In the genomic region with DNA sequence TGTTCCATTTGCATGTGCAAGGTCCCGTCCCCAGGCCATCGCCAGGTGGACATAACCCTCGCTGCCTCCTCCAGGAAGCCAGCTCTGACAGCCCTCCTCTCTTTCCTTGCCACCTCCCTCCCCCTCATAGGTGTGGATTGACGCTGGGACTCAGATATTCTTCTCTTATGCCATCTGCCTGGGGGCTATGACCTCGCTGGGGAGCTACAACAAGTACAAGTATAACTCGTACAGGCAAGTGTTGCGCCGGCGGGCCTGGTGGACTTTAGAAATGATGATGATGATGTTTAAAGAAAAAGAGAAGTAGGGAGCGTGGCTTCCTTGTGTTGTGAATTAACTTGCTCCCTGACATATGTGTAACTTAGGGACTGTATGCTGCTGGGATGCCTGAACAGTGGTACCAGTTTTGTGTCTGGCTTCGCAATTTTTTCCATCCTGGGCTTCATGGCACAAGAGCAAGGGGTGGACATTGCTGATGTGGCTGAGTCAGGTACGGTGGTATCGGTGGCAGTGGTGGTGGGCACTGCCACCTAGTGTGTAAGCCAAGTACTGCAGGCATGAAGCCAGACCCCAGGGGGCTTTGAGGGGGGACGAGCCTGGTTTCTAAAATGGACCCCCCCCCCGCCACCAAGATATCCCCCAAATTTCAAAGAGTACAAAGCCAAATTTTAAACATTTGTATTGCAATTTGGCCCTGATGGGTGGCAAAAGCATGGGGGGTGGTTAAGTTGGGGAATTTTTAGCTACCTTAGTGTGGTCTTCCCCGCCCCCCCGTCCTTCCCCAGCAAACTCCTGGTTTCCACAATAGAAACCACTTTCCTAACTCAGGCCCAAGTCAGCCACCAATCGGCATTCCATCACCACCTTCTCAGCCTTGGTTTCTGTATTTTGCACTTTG, we compare ENCODE assay signal across 8 cellular contexts.
A peak's percentile ranks its signal among the peaks of the same experiment; 100 is the strongest.
DNase-seq lines count a peak whose midpoint lies in the region; ATAC-seq, FAIRE-seq and TF ChIP-seq lines count a peak whose summit lies in the region.

No MANE protein-coding gene starts in this region.

- CTCF ChIA-PET in A549 (lab: Yijun Ruan, JAX): interaction anchor here (0.7 to 4.5 kb wide), 84 partner anchors 8 to 1207 kb away, joined by 3 to 101 read pairs (median 4); a partner anchor contains a TSS

- WGBS in A549 (ENCODE audit: missing lambda C conversion rate): 71% methylated on average over 18 of the region's 18 CpGs
- WGBS in adrenal gland, 4 donors: 68 to 75% (median 69%) methylated on average over 17 to 18 of the region's 18 CpGs
- WGBS in spleen, 5 donors: 60 to 72% (median 65%) methylated on average over 18 of the region's 18 CpGs

- H3K27ac ChIP-seq in A549 (no peak overlapping the region), adrenal gland (peak overlapping the region in 1 of 5 donors; percentile 12), right atrium auricular region (no peak overlapping the region), spleen (peak overlapping the region in 2 of 8 donors; percentile 8 to 43)

- TF ChIP-seq CTCF in A549 (IDR thresholded peaks at IDR 0.05) (peak; percentile 74), adrenal gland (IDR thresholded peaks at IDR 0.05) (peak; percentile 81 to 94 (median 88)), right atrium auricular region (IDR thresholded peaks at IDR 0.05) (peak; percentile 88 to 90), spleen (IDR thresholded peaks at IDR 0.05 in 8 of 11, conservative IDR thresholded peaks at IDR 0.05 in 3 of 11) (peak; percentile 77 to 91 (median 86))

- H3K36me3 ChIP-seq in adrenal gland (replicated peaks in 1 of 2) (peaks cover 0 to 77% of the 10 kb centered on the region in 2 donors), right atrium auricular region (peaks cover 35% of the 10 kb centered on the region), spleen (peaks cover 3 to 100% (median 84%) of the 10 kb centered on the region in 6 donors)

- peak; percentile 51 to 91 for DNase-seq in A549 (ENCODE audit: low read depth in 1 of 2, low spot score in 1 of 2)
- peak; percentile 56 for DNase-seq in GM18507 (ENCODE audit: extremely low spot score, insufficient read length, low read depth)
- DNase-seq in SK-MEL-5 (ENCODE audit: low read depth, low spot score): peak; percentile 50
- DNase-seq in adrenal gland: peak in 3 of 7 donors; percentile 42 to 56 (median 55)
- DNase-seq in right atrium auricular region (ENCODE audit: low spot score): no peak
- no peak for DNase-seq in spleen
- DNase-seq in NCI-H2081 treated with DMSO at 0.1 percent for 48 hours (lab: John Stamatoyannopoulos, UW): no peak
- DNase-seq in SIG-M5 (lab: John Stamatoyannopoulos, UW): no peak

- H3K27me3 ChIP-seq in adrenal gland: no peaks in the 10 kb centered on the region
- H3K27me3 ChIP-seq in right atrium auricular region: no peaks in the 10 kb centered on the region
- no peaks in the 10 kb centered on the region for H3K27me3 ChIP-seq in spleen (replicated peaks in 1 of 7)

- peaks cover 23% of the 10 kb centered on the region for H3K4me1 ChIP-seq in A549
- H3K4me1 ChIP-seq in adrenal gland (replicated peaks in 1 of 2): peaks cover 7 to 17% of the 10 kb centered on the region in 2 donors
- peaks cover 0 to 8% of the 10 kb centered on the region in 2 donors for H3K4me1 ChIP-seq in right atrium auricular region
- H3K4me1 ChIP-seq in spleen: peaks cover 0 to 25% (median 3%) of the 10 kb centered on the region in 6 donors

- no peak for TF ChIP-seq POLR2A in A549 (IDR thresholded peaks at IDR 0.05; ENCODE audit: low read length)
- no peak for TF ChIP-seq POLR2A in adrenal gland (IDR thresholded peaks at IDR 0.05)
- no peak for TF ChIP-seq POLR2A in spleen (IDR thresholded peaks at IDR 0.05)

- in situ Hi-C loops in SK-MEL-5 (cut with HindIII; ENCODE audit: low pct_unique_long_range_greater_than_20kb, low sequenced_read_pairs): loop anchor here (25.0 kb wide), 1 partner anchor 256 kb away; no protein-coding TSS in a partner anchor

- no peaks in the 10 kb centered on the region for H3K9me3 ChIP-seq in A549
- no peaks in the 10 kb centered on the region for H3K9me3 ChIP-seq in adrenal gland (replicated peaks in 1 of 3)
- H3K9me3 ChIP-seq in right atrium auricular region: no peaks in the 10 kb centered on the region
- no peaks in the 10 kb centered on the region for H3K9me3 ChIP-seq in spleen

- peak; percentile 85 to 88 for TF ChIP-seq RAD21 in A549 (conservative IDR thresholded peaks at IDR 0.05 in 1 of 2, IDR thresholded peaks at IDR 0.05 in 1 of 2)

- intact Hi-C loops in adrenal gland (cut with DNase I): loop anchor here (5.0 kb wide), 3 partner anchors 66 to 266 kb away; a partner anchor contains a TSS
- intact Hi-C loops in spleen (cut with DNase I; ENCODE audit: low total_unique reads): loop anchor here (5.0 to 10.0 kb wide), 3 partner anchors 206 to 573 kb away; no protein-coding TSS in a partner anchor

- H3K4me3 ChIP-seq in A549 (no peak overlapping the region), adrenal gland (no peak overlapping the region), right atrium auricular region (no peak overlapping the region), spleen (no peak overlapping the region)

- FAIRE-seq in A549 (lab: Jason Lieb, UNC) (peak; percentile 59), GM18507 (lab: Jason Lieb, UNC) (peak; percentile 69)

- no peak for TF ChIP-seq EP300 in A549 (IDR thresholded peaks at IDR 0.05)

- ATAC-seq in A549: peak; percentile 51 to 68; a peak in 5 of 6 replicates

- no peak overlapping the region for H3K4me2 ChIP-seq in A549

- POLR2A ChIA-PET in A549 (lab: Yijun Ruan, JAX): interaction anchor here (0.8 kb wide), 1 partner anchor 15 kb away, joined by 3 read pairs; no protein-coding TSS in a partner anchor

TF ChIP-seq in A549, 52 proteins besides CTCF, POLR2A, EP300 and RAD21:
- TF ChIP-seq ZFP36 (IDR thresholded peaks at IDR 0.05; ENCODE audit: borderline replicate concordance, partially characterized antibody): peak; percentile 10
- TF ChIP-seq FOXS1 (CRISPR knock-in tag; IDR thresholded peaks at IDR 0.05): no peak
- no peak for TF ChIP-seq RARB (CRISPR knock-in tag; IDR thresholded peaks at IDR 0.05)
- TF ChIP-seq SMC3 (IDR thresholded peaks at IDR 0.05): peak; percentile 79
- TF ChIP-seq MAFK (IDR thresholded peaks at IDR 0.05; ENCODE audit: partially characterized antibody): peak; percentile 40

Comparison
In these comparisons a context has a peak if more than half of its experiments do, and no peak if none do; other contexts are left out.
1. DNase-seq: peak in A549 (2 of 2), GM18507 (single experiment) and SK-MEL-5 (single experiment); none in right atrium auricular region (single experiment), spleen (single experiment), NCI-H2081 treated with DMSO at 0.1 percent for 48 hours (single experiment) and SIG-M5 (single experiment).
2. Peak in every context shown above with its lines, with median percentiles within 50 percentile points of each other: CTCF ChIP-seq.